In genomic region chr10:84524435-84524834, GRCh38 we compare ENCODE assay signal across 14 cellular contexts.
DNase-seq lines count a peak whose midpoint lies in the region; ATAC-seq and TF ChIP-seq lines count a peak whose summit lies in the region.
"Had no signal": no experiment of that assay in that cellular context is flagged by ENCODE, and none has a peak within 500 bp of the region (broad histone marks: within the 10 kb centered on the region; RNA-seq: fewer than 3 reads in every experiment).

No MANE protein-coding gene starts in this region.

- H3K4me3 Mint-ChIP-seq in endothelial cell (ENCODE audit: unreplicated experiment): peak overlapping the region; percentile 70
- H3K4me3 Mint-ChIP-seq in mesothelial cell of epicardium: no peak overlapping the region
- H3K4me3 Mint-ChIP-seq in type B pancreatic cell: peak overlapping the region; percentile 59
- H3K4me3 Mint-ChIP-seq: CD8-positive, alpha-beta T cell had no signal

- H3K27ac Mint-ChIP-seq in endothelial cell (ENCODE audit: unreplicated experiment): peak overlapping the region; percentile 84
- peak overlapping the region; percentile 76 for H3K27ac Mint-ChIP-seq in mesothelial cell of epicardium
- H3K27ac Mint-ChIP-seq in type B pancreatic cell: peak overlapping the region; percentile 77
- H3K27ac Mint-ChIP-seq: CD8-positive, alpha-beta T cell had no signal

- H3K9me3 ChIP-seq in WERI-Rb-1 (ENCODE audit: severe bottlenecking): peaks cover 13% of the 10 kb centered on the region
- H3K9me3 ChIP-seq: BE2C had no signal

- H3K27me3 ChIP-seq in WERI-Rb-1 (ENCODE audit: insufficient read depth, low read depth, severe bottlenecking): no peaks in the 10 kb centered on the region
- H3K27me3 ChIP-seq: BE2C had no signal

- ATAC-seq in GM21526 (IDR thresholded peaks at IDR 0.05; ENCODE audit: low FRiP score, unreplicated experiment): no peak
- ATAC-seq: A549; CD8-positive, alpha-beta T cell; HCT116 had no signal

- H3K27me3 Mint-ChIP-seq in endothelial cell (ENCODE audit: unreplicated experiment) (peaks cover 4% of the 10 kb centered on the region), mesothelial cell of epicardium (ENCODE audit: low read depth) (no peaks in the 10 kb centered on the region), type B pancreatic cell (no peaks in the 10 kb centered on the region)

- H3K27ac ChIP-seq in WERI-Rb-1: peak overlapping the region; percentile 2; the same call in 1 of the 2 replicates
- H3K27ac ChIP-seq: C4-2B, GM23248 had no signal

- H3K36me3 Mint-ChIP-seq in endothelial cell (ENCODE audit: low read depth, unreplicated experiment) (peaks cover 19% of the 10 kb centered on the region), mesothelial cell of epicardium (peaks cover 16% of the 10 kb centered on the region), type B pancreatic cell (peaks cover 4% of the 10 kb centered on the region)

- DNase-seq in WERI-Rb-1 (no peak), endothelial cell (ENCODE audit: low spot score) (no peak), mesothelial cell of epicardium (ENCODE audit: low spot score in 2 of 2, unreplicated experiment in 2 of 2) (no peak), type B pancreatic cell (ENCODE audit: extremely low spot score, unreplicated experiment) (no peak), D341Med (ENCODE audit: low spot score) (no peak)
- DNase-seq: BE2C; CD8-positive, alpha-beta T cell; COR-L47; GF-D8; GM23248 had no signal

- TF ChIP-seq CTCF in WERI-Rb-1 (IDR thresholded peaks at IDR 0.05; ENCODE audit: low read depth, low read length) (no peak), endothelial cell (IDR thresholded peaks at IDR 0.05; ENCODE audit: unreplicated experiment) (no peak), mesothelial cell of epicardium (IDR thresholded peaks at IDR 0.05; ENCODE audit: unreplicated experiment) (no peak), type B pancreatic cell (conservative IDR thresholded peaks at IDR 0.05) (no peak)

- H3K4me3 ChIP-seq in WERI-Rb-1 (ENCODE audit: low read depth, low read length): no peak overlapping the region
- H3K4me3 ChIP-seq: A549, GM23248 had no signal

- H3K36me3 ChIP-seq in WERI-Rb-1: no peaks in the 10 kb centered on the region
- H3K36me3 ChIP-seq: BE2C had no signal

- H3K9me3 Mint-ChIP-seq in endothelial cell (ENCODE audit: unreplicated experiment) (peaks cover 19% of the 10 kb centered on the region), mesothelial cell of epicardium (peaks cover 21% of the 10 kb centered on the region), type B pancreatic cell (peaks cover 11% of the 10 kb centered on the region)

- peaks cover 46% of the 10 kb centered on the region for H3K4me1 Mint-ChIP-seq in endothelial cell (ENCODE audit: unreplicated experiment)
- H3K4me1 Mint-ChIP-seq in mesothelial cell of epicardium: peaks cover 50% of the 10 kb centered on the region
- H3K4me1 Mint-ChIP-seq in type B pancreatic cell (ENCODE audit: unreplicated experiment): peaks cover 39% of the 10 kb centered on the region
